Comparison of ENCODE assay signal across 8 cellular contexts in the genomic region with DNA sequence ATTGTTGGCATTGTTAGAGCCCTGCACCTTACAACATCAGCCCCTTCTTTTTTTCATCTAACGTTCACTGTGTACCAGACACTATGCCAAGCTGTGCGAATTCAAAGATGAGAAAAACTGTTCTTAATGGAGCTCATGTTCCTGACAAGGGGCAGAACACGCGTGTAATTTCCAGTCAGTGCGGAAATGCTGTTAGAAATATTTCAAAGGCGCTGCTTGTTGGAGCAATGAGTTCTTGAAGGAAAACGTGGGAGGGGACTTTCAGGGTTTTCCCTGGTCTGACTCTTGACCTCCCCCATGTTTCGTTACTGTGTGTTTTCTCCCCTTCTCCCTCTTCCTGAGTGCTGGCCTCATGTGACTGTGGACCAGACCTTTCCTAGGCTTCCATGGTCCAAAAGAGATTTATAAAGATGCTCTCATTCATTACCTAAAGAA. TPM values are rescaled to one million over a fixed set of nuclear protein-coding genes. Genes with fewer than 3 reads are reported as not detected.
DNase-seq lines count a peak whose midpoint lies in the region; TF ChIP-seq lines count a peak whose summit lies in the region.

No MANE protein-coding gene starts in this region.

- TF ChIP-seq POLR2A in uterus (IDR thresholded peaks at IDR 0.05), result no peak

- intact Hi-C loops in uterus (cut with DNase I; ENCODE audit: low total_unique reads), result no loop called here

- no peaks in the 10 kb centered on the region for H3K9me3 ChIP-seq in KOPT-K1 (ENCODE audit: insufficient read depth, low read length, poor library complexity, severe bottlenecking)
- no peaks in the 10 kb centered on the region for H3K9me3 ChIP-seq in uterus

- DNase-seq in medulla oblongata (ENCODE audit: extremely low spot score) (peak; percentile 26), uterus (no peak), caudate nucleus (lab: John Stamatoyannopoulos, UW) (no peak), HEK293T (ENCODE audit: extremely low spot score) (no peak), NCI-H2171 treated with DMSO at 0.1 percent for 48 hours (lab: John Stamatoyannopoulos, UW) (no peak)

- TF ChIP-seq CTCF in C4-2B (conservative IDR thresholded peaks at IDR 0.05) (no peak), uterus (IDR thresholded peaks at IDR 0.05) (no peak)

- CTCF ChIA-PET in HEK293T (lab: Yijun Ruan, JAX), result interaction anchor here (0.6 kb wide), 1 partner anchor 84 kb away, joined by 3 read pairs; no protein-coding TSS in a partner anchor

- peak overlapping the region; percentile 58 to 64 for H3K4me3 ChIP-seq in uterus

- H3K27me3 ChIP-seq in uterus, result no peaks in the 10 kb centered on the region

- H3K36me3 ChIP-seq in KOPT-K1 (ENCODE audit: insufficient read depth, low read length) (peaks cover 38% of the 10 kb centered on the region), uterus (no peaks in the 10 kb centered on the region)

- H3K4me1 ChIP-seq in uterus, result peaks cover 0 to 7% of the 10 kb centered on the region in 2 donors

- POLR2A ChIA-PET in HEK293T (lab: Yijun Ruan, JAX), result interaction anchor here (1.0 to 3.2 kb wide), 5 partner anchors 8 to 191 kb away, joined by 3 to 36 read pairs (median 7); partner anchors contain the start of genes BOLA3 and MOB1A

- H3K27ac ChIP-seq in C4-2B (peak overlapping the region; percentile 96), KOPT-K1 (ENCODE audit: low read depth, low read length, poor library complexity, severe bottlenecking) (peak overlapping the region; percentile 91), angular gyrus (ENCODE audit: low read depth, low read length) (peak overlapping the region; percentile 35), uterus (peak overlapping the region; percentile 88 to 91), caudate nucleus (ENCODE audit: low read depth, low read length) (no peak overlapping the region)

TF ChIP-seq in HEK293T, 16 proteins besides CTCF, POLR2A, EP300 and RAD21:
- TF ChIP-seq NFRKB (IDR thresholded peaks at IDR 0.05) (no peak), SUZ12 (IDR thresholded peaks at IDR 0.05) (no peak)

RNA-seq across cellular contexts. Expression of gene MTHFD2, which starts 1.5 kb away (rescaled TPM):
- 10 to 100 TPM; 32.0 to 55.5 (median 42.3) TPM for total RNA-seq in uterus

RNA-seq across cellular contexts. Expression of gene MOB1A, which starts 21.2 kb away (rescaled TPM):
- 100 to 1,000 TPM in 2 of 4 donors, 10 to 100 TPM in 2; 63.0 to 161 (median 95.3) TPM for total RNA-seq in uterus

RNA-seq across cellular contexts. Expression of gene BOLA3, which starts 52.2 kb away (rescaled TPM):
- 10 to 100 TPM in 3 of 4 donors, 1 to 10 TPM in 1; 9.1 to 54.4 (median 16.1) TPM for total RNA-seq in uterus
